2 cellular contexts compared by ENCODE assay signal in genomic region chr10:31912898-31913847, GRCh38.
TF ChIP-seq lines count a peak whose summit lies in the region.

No MANE protein-coding gene starts in this region.

TF ChIP-seq in SK-N-SH, 30 proteins besides CTCF, POLR2A, EP300 and RAD21 (continued from another document):
- TF ChIP-seq POLR2AphosphoS5 (IDR thresholded peaks at IDR 0.05; ENCODE audit: low read depth, low read length) (no peak), EZH2phosphoT487 (IDR thresholded peaks at IDR 0.05; ENCODE audit: borderline replicate concordance, low read depth) (no peak), TAF1 (IDR thresholded peaks at IDR 0.05; ENCODE audit: borderline replicate concordance, low read depth, low read length) (no peak), GABPA (IDR thresholded peaks at IDR 0.05; ENCODE audit: low read depth) (no peak), RFX5 (IDR thresholded peaks at IDR 0.05; ENCODE audit: low read length) (no peak), FOXJ3 (CRISPR knock-in tag; IDR thresholded peaks at IDR 0.05) (no peak), TEAD4 (IDR thresholded peaks at IDR 0.05; ENCODE audit: borderline replicate concordance, insufficient read depth) (no peak), ZBTB33 (IDR thresholded peaks at IDR 0.05; ENCODE audit: borderline replicate concordance, low read depth) (no peak), ELF1 (IDR thresholded peaks at IDR 0.05) (no peak)
- TF ChIP-seq, protein P1, sequence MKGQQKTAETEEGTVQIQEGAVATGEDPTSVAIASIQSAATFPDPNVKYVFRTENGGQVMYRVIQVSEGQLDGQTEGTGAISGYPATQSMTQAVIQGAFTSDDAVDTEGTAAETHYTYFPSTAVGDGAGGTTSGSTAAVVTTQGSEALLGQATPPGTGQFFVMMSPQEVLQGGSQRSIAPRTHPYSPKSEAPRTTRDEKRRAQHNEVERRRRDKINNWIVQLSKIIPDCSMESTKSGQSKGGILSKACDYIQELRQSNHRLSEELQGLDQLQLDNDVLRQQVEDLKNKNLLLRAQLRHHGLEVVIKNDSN (IDR thresholded peaks at IDR 0.05; ENCODE audit: borderline replicate concordance, low read depth), result no peak
- TF ChIP-seq, protein P2, sequence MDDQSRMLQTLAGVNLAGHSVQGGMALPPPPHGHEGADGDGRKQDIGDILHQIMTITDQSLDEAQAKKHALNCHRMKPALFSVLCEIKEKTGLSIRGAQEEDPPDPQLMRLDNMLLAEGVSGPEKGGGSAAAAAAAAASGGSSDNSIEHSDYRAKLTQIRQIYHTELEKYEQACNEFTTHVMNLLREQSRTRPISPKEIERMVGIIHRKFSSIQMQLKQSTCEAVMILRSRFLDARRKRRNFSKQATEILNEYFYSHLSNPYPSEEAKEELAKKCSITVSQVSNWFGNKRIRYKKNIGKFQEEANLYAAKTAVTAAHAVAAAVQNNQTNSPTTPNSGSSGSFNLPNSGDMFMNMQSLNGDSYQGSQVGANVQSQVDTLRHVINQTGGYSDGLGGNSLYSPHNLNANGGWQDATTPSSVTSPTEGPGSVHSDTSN (IDR thresholded peaks at IDR 0.05), result no peak

TF ChIP-seq in SK-N-SH treated with all-trans-retinoic acid at 6 μM for 48 hours, 23 proteins besides CTCF, POLR2A, EP300 and RAD21 (continued from another document):
- TF ChIP-seq CSRNP3 (CRISPR knock-in tag; IDR thresholded peaks at IDR 0.05) (no peak), ZNF565 (CRISPR knock-in tag; conservative IDR thresholded peaks at IDR 0.05; ENCODE audit: low read depth) (no peak), TSHZ2 (CRISPR knock-in tag; IDR thresholded peaks at IDR 0.05) (no peak), TCF4 (CRISPR knock-in tag; IDR thresholded peaks at IDR 0.05; ENCODE audit: borderline replicate concordance) (no peak), CSDC2 (CRISPR knock-in tag; IDR thresholded peaks at IDR 0.05) (no peak), CREB5 (CRISPR knock-in tag; IDR thresholded peaks at IDR 0.05; ENCODE audit: low read depth) (no peak), ZFP3 (CRISPR knock-in tag; IDR thresholded peaks at IDR 0.05) (no peak)
- TF ChIP-seq, protein P3, sequence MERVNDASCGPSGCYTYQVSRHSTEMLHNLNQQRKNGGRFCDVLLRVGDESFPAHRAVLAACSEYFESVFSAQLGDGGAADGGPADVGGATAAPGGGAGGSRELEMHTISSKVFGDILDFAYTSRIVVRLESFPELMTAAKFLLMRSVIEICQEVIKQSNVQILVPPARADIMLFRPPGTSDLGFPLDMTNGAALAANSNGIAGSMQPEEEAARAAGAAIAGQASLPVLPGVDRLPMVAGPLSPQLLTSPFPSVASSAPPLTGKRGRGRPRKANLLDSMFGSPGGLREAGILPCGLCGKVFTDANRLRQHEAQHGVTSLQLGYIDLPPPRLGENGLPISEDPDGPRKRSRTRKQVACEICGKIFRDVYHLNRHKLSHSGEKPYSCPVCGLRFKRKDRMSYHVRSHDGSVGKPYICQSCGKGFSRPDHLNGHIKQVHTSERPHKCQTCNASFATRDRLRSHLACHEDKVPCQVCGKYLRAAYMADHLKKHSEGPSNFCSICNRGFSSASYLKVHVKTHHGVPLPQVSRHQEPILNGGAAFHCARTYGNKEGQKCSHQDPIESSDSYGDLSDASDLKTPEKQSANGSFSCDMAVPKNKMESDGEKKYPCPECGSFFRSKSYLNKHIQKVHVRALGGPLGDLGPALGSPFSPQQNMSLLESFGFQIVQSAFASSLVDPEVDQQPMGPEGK (CRISPR knock-in tag; IDR thresholded peaks at IDR 0.05; ENCODE audit: borderline replicate concordance), result no peak
